11 cellular contexts compared by ENCODE assay signal in the genomic region with DNA sequence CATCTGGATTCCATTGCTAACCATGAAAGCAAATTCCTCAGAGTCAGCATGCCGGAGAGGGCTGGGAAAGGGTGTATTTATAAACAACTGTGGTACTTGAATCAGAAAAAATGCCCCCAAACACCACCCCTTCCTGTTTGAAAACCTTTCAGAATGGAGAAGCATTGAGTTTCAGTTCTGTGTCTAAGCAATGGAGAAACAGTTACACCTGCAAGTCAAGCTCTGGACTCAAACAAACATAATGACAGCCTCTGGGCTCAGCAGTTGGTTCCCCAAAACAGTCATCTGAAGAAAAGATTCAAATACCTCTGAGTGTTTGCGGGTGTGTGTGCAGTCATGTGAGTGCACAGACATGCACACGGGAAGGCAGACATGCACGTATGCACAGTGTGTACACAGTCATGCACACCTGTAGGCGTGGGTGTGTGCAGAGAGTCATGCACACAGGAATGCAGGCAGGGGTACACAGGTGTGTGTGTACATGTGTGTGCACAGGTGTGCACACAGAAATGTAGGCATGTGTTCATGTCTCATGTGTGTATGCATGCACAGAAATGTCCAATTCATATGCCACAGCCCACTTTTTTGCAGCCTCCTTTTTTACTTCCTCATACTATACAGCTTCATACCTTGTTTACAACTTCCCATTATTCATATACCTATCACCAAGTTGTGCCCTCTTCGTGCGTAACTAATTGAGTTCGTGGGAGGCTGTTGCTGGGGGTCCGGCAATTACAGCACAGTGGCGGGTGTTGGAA.
DNase-seq lines count a peak whose midpoint lies in the region; ATAC-seq and TF ChIP-seq lines count a peak whose summit lies in the region.
"Had no signal": no experiment of that assay in that cellular context is flagged by ENCODE, and none has a peak within 500 bp of the region (broad histone marks: within the 10 kb centered on the region; RNA-seq: fewer than 3 reads in every experiment).

No MANE protein-coding gene starts in this region.

- H3K4me1 ChIP-seq in mucosa of descending colon (ENCODE audit: low read depth), result no peaks in the 10 kb centered on the region
- H3K4me1 ChIP-seq in adrenal gland (replicated peaks in 1 of 2), result no peaks in the 10 kb centered on the region
- H3K4me1 ChIP-seq: upper lobe of right lung had no signal

- H3K36me3 ChIP-seq in mucosa of descending colon (ENCODE audit: low read depth) (no peaks in the 10 kb centered on the region), adrenal gland (replicated peaks in 1 of 2) (no peaks in the 10 kb centered on the region)
- H3K36me3 ChIP-seq: upper lobe of right lung had no signal

- no peak for TF ChIP-seq CTCF in mucosa of descending colon (IDR thresholded peaks at IDR 0.05)
- TF ChIP-seq CTCF in adrenal gland (IDR thresholded peaks at IDR 0.05), result no peak

- intact Hi-C loops in mucosa of descending colon (cut with DNase I, micrococcal nuclease), result no loop called here
- intact Hi-C loops in adrenal gland (cut with DNase I), result no loop called here

- in situ Hi-C loops in ACHN (cut with HindIII; ENCODE audit: low pct_ligation_motif_present, low pct_unique_long_range_greater_than_20kb, low sequenced_read_pairs), result no loop called here

- peak in 1 of 3 donors; percentile 33 for DNase-seq in mucosa of descending colon
- no peak for DNase-seq in ACHN
- no peak for DNase-seq in stimulated activated CD4-positive, alpha-beta T cell treated with anti-CD3 and anti-CD28 coated beads, Interleukin-4, amount 100 ng/mL, for 24 hours
- DNase-seq in adrenal gland, result no peak
- DNase-seq in activated T-cell treated with anti-CD3 and anti-CD28 coated beads, Interleukin-2, amount 50 U/mL, for 48 hours, result no peak
- DNase-seq: EL, IMR-90, upper lobe of right lung had no signal

- no peak for TF ChIP-seq POLR2A in adrenal gland (IDR thresholded peaks at IDR 0.05)

- 62 to 71% (median 66%) methylated on average over 10 of the region's 10 CpGs for WGBS in adrenal gland, 4 donors

- H3K4me3 ChIP-seq in mucosa of descending colon (no peak overlapping the region), adrenal gland (no peak overlapping the region)
- H3K4me3 ChIP-seq: upper lobe of right lung had no signal

- ATAC-seq in GM18861 (IDR thresholded peaks at IDR 0.05; ENCODE audit: unreplicated experiment) (peak; percentile 77), GM21786 (IDR thresholded peaks at IDR 0.05; ENCODE audit: unreplicated experiment) (peak; percentile 81), HG03460 (IDR thresholded peaks at IDR 0.05; ENCODE audit: unreplicated experiment) (peak; percentile 71), mucosa of descending colon (peak; percentile 66)
- ATAC-seq: upper lobe of right lung had no signal

- no peak overlapping the region for H3K27ac ChIP-seq in adrenal gland
- H3K27ac ChIP-seq: upper lobe of right lung had no signal

- H3K9me3 ChIP-seq in mucosa of descending colon (no peaks in the 10 kb centered on the region), adrenal gland (replicated peaks in 1 of 3) (no peaks in the 10 kb centered on the region)
- H3K9me3 ChIP-seq: upper lobe of right lung had no signal

- no peaks in the 10 kb centered on the region for H3K27me3 ChIP-seq in adrenal gland
